Comparison of ENCODE assay signal across 8 cellular contexts in the genomic region with DNA sequence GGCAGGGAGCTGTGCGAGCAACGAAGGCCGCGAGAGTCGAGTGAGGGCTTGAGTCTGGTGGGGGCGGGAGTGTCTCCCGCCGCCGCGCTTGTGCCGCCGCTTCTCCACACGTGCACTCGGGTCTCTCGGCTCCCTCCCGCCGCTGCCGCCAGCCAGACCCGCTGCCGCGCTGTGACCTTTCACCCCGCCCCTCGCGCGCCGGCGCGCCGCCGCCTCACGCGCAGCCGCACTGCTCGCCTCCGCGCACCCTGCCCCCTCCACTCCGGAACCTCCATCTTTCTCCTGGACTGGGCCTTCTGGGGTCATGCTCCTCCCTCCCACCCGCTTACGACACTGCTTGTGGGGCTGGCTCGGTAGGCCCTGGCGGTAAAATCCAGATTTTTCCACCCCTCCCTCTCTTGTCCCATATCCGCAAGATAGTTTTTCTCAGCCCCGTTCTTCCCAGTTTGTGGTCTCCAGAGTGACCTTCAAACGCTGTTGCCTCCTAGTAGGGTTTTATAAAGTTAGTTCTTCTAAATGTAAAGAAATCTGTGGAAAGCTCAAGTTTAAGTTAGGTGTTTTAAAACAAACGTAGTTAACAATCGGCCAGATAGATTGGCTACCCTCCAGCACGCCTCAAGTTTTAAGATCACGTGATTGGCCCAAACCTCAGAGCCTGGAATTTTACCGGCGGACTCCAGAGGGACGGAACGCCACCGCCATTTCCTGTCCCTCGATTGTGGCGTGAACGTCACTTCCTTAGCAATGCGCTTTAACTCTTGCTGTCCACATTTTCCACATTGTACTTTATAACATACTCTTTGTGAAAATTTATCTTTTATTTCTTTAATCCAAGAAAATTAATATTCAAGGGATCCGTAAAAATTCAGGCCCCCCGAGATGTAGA. TPM values are rescaled to one million over a fixed set of nuclear protein-coding genes. Genes with fewer than 3 reads are reported as not detected.
A peak's percentile ranks its signal among the peaks of the same experiment; 100 is the strongest.
DNase-seq lines count a peak whose midpoint lies in the region; ATAC-seq and TF ChIP-seq lines count a peak whose summit lies in the region.

NAA50 (minus strand) TSS at position 181 of the 886 bp plus-strand sequence. CDS start 300 bp downstream, outside the sequence.

- peak within 1 kb of the TSS; percentile 87 for H3K9ac ChIP-seq in parathyroid adenoma

- no peaks in the 10 kb centered on the region for H3K36me3 Mint-ChIP-seq in T-cell

- POLR2A ChIA-PET in T-cell (lab: Charles Lee) = interaction anchor here (0.5 to 2.1 kb wide), 8 partner anchors 10 to 1374 kb away, joined by 3 to 18 read pairs (median 6); partner anchors contain the start of gene USF3 (in 1 of the 2)

- H3K9me3 ChIP-seq in cardiac muscle cell (ENCODE audit: low read depth) (no peaks in the 10 kb centered on the region), parathyroid adenoma (ENCODE audit: control insufficient read depth, low read length) (no peaks in the 10 kb centered on the region), tibial nerve (no peaks in the 10 kb centered on the region)

- DNase-seq in NCI-H1436 treated with DMSO at 0.1 percent for 48 hours (lab: John Stamatoyannopoulos, UW) (peak; percentile 89), T-cell (peak; percentile 88 to 96 (median 92)), cardiac muscle cell (ENCODE audit: low read depth in 1 of 2, low spot score in 1 of 2) (peak; percentile 97 to 98), tibial nerve (ENCODE audit: low spot score in 2 of 2) (peak; percentile 87 to 93)

- H3K27ac ChIP-seq in adipose tissue (ENCODE audit: low read depth, low read length) (peak within 1 kb of the TSS; percentile 100), cardiac muscle cell (peak within 1 kb of the TSS; percentile 99), parathyroid adenoma (peak within 1 kb of the TSS; percentile 100), tibial nerve (peak within 1 kb of the TSS; percentile 94 to 99 (median 98))

- ATAC-seq in HG02763 (IDR thresholded peaks at IDR 0.05; ENCODE audit: unreplicated experiment) (peak; percentile 45), T-cell (replicated peaks in 1 of 4) (peak; percentile 76 to 78 (median 78))

- H3K79me2 ChIP-seq in parathyroid adenoma = peaks cover 43% of the 10 kb centered on the region

- CTCF ChIA-PET in T-cell (lab: Charles Lee) = interaction anchor here (0.7 to 3.6 kb wide), 19 partner anchors 10 to 1185 kb away, joined by 3 to 109 read pairs (median 3); partner anchors contain the start of genes ATG3 (in 1 of the 2), CCDC191 (in 1 of the 2), GRAMD1C (in 1 of the 2) and QTRT2 (in 1 of the 2)

- H3K4me3 ChIP-seq in cardiac muscle cell (peak within 1 kb of the TSS; percentile 90), parathyroid adenoma (ENCODE audit: low read depth, low read length) (peak within 1 kb of the TSS; percentile 86), tibial nerve (peak within 1 kb of the TSS; percentile 73 to 98 (median 95))

- H2AFZ ChIP-seq in parathyroid adenoma = peak within 1 kb of the TSS; percentile 94

- TF ChIP-seq POLR2A in GM10847 (IDR thresholded peaks at IDR 0.05; ENCODE audit: extremely low read depth, insufficient read length) (peak; percentile 81), tibial nerve (IDR thresholded peaks at IDR 0.05) (peak; percentile 80 to 83)

- no peak for TF ChIP-seq CTCF in cardiac muscle cell (IDR thresholded peaks at IDR 0.05; ENCODE audit: low read depth, low read length)
- TF ChIP-seq CTCF in parathyroid adenoma (IDR thresholded peaks at IDR 0.05) = peak; percentile 5
- peak in 1 of 5 experiments; percentile 13 for TF ChIP-seq CTCF in tibial nerve (IDR thresholded peaks at IDR 0.05)

- peak within 1 kb of the TSS; percentile 90 for H3K4me2 ChIP-seq in parathyroid adenoma (ENCODE audit: low read length)

- H3K4me3 Mint-ChIP-seq in T-cell = peak within 1 kb of the TSS; percentile 92 to 100 (median 95)

- H3K9me3 Mint-ChIP-seq in T-cell = no peaks in the 10 kb centered on the region

- H3K27me3 Mint-ChIP-seq in T-cell = no peaks in the 10 kb centered on the region

- peaks cover 59 to 76% (median 65%) of the 10 kb centered on the region in 3 donors for H3K4me1 Mint-ChIP-seq in T-cell

- TF ChIP-seq EP300 in tibial nerve (IDR thresholded peaks at IDR 0.05) = peak in 1 of 2 donors; percentile 90

- H3K4me1 ChIP-seq in cardiac muscle cell (ENCODE audit: low read depth) (peaks cover 18% of the 10 kb centered on the region), parathyroid adenoma (peaks cover 25% of the 10 kb centered on the region), tibial nerve (peaks cover 0 to 66% (median 26%) of the 10 kb centered on the region in 4 donors)

- H3K27me3 ChIP-seq in cardiac muscle cell (no peaks in the 10 kb centered on the region), parathyroid adenoma (ENCODE audit: control insufficient read depth, insufficient read depth, low read length) (no peaks in the 10 kb centered on the region), tibial nerve (no peaks in the 10 kb centered on the region)

- 0 to 1% (median 0%) methylated on average over 47 to 59 of the region's 59 CpGs for WGBS in adipose tissue, 3 donors
- 0% methylated on average over 30 to 47 of the region's 59 CpGs for WGBS in tibial nerve, 2 donors

- H3K36me3 ChIP-seq in cardiac muscle cell = no peaks in the 10 kb centered on the region
- no peaks in the 10 kb centered on the region for H3K36me3 ChIP-seq in parathyroid adenoma (ENCODE audit: control insufficient read depth, insufficient read depth, low read length)
- H3K36me3 ChIP-seq in tibial nerve = no peaks in the 10 kb centered on the region

- peak within 1 kb of the TSS; percentile 97 to 100 for H3K27ac Mint-ChIP-seq in T-cell

RNA-seq across cellular contexts. Expression of gene NAA50, which starts in this region (rescaled TPM):
- total RNA-seq in T-cell (10 to 100 TPM; 49.0 to 67.1 (median 61.8) TPM), cardiac muscle cell (127 and 148 TPM in 2 replicates), tibial nerve (100 to 1,000 TPM in 1 of 4 donors, 10 to 100 TPM in 3; 80.7 to 101 (median 89.0) TPM)
- polyA plus RNA-seq in adipose tissue (10 to 100 TPM; 20.8 to 76.7 (median 46.0) TPM), cardiac muscle cell (66.5 and 98.4 TPM in 2 replicates)

Comparison
In these comparisons a context has a peak if more than half of its experiments do, and no peak if none do; other contexts are left out.
1. Peak in every context shown above with its lines: DNase-seq, ATAC-seq, H3K4me3 ChIP-seq and H3K27ac ChIP-seq.